Comparison of ENCODE assay signal across 15 cellular contexts in the genomic region with DNA sequence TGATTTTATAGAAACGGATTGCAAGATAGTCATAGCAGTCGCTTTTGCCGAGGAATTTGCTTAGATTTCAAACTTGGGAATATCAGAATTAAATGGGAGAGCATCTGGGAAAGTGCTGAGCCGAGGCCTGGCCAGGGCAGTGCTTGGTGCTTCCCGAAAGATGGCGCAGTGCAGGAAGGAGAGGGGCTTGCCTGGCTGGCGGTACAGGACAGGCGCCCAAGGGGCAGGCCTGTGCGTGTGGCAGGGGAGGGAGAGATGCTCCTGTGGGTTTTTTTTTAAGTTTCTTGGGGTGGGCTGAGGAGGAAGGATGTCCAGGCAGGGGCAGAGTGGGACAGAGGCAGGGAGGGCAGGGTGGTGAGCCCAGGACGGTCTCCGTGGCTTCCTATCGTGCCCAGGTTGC.
DNase-seq lines count a peak whose midpoint lies in the region; ATAC-seq and TF ChIP-seq lines count a peak whose summit lies in the region.
"Had no signal": no experiment of that assay in that cellular context is flagged by ENCODE, and none has a peak within 500 bp of the region (broad histone marks: within the 10 kb centered on the region; RNA-seq: fewer than 3 reads in every experiment).

No MANE protein-coding gene starts in this region.

- no peak overlapping the region for H3K27ac ChIP-seq in GM23338 (ENCODE audit: low read depth)
- H3K27ac ChIP-seq: SK-N-MC, VCaP had no signal

- no peak overlapping the region for H2AFZ ChIP-seq in GM23338

- H3K79me2 ChIP-seq in GM23338 (replicated peaks; ENCODE audit: insufficient read depth) = no peaks in the 10 kb centered on the region

- no peaks in the 10 kb centered on the region for H3K36me3 Mint-ChIP-seq in GM23338 (ENCODE audit: low read depth)
- H3K36me3 Mint-ChIP-seq: CD4-positive, CD25-positive, alpha-beta regulatory T cell had no signal

- no peaks in the 10 kb centered on the region for H3F3A ChIP-seq in GM23338 (replicated peaks; ENCODE audit: low read depth)

- ATAC-seq in GM23338 (peak; percentile 78), HG03378 (IDR thresholded peaks at IDR 0.05; ENCODE audit: unreplicated experiment) (no peak), GM21526 (IDR thresholded peaks at IDR 0.05; ENCODE audit: low FRiP score, unreplicated experiment) (no peak)

- no peaks in the 10 kb centered on the region for H3K9me2 ChIP-seq in GM23338 (ENCODE audit: insufficient read depth)

- H3K27ac Mint-ChIP-seq in GM23338 = no peak overlapping the region; the same call in 1 of the 2 replicates

- H3K27me3 Mint-ChIP-seq in GM23338 (ENCODE audit: insufficient read depth, low read depth, poor library complexity) = peaks cover 24% of the 10 kb centered on the region

- peak; percentile 24 to 36; a peak in 2 of 4 replicates for TF ChIP-seq CTCF in GM23338 (conservative IDR thresholded peaks at IDR 0.05; ENCODE audit: low read depth in 2 of 2)

- H3K9me3 Mint-ChIP-seq in GM23338 = peaks cover 5% of the 10 kb centered on the region; the same call in 2 of the 3 replicates

- peaks cover 2% of the 10 kb centered on the region; the same call in 1 of the 2 replicates for H3K4me1 ChIP-seq in GM23338 (ENCODE audit: insufficient read depth)

- H3K27me3 ChIP-seq in GM23338 (ENCODE audit: insufficient read depth) = no peaks in the 10 kb centered on the region

- no peaks in the 10 kb centered on the region for H3K36me3 ChIP-seq in GM23338 (ENCODE audit: insufficient read depth)

- DNase-seq in AG08395 (ENCODE audit: low spot score) (peak; percentile 52), GM23338 (ENCODE audit: low spot score) (peak; percentile 33), astrocyte of the hippocampus (ENCODE audit: low read depth, low spot score) (peak; percentile 31), iPS-NIHi7 (ENCODE audit: extremely low spot score) (peak; percentile 48), AML-193 (lab: John Stamatoyannopoulos, UW) (no peak)
- no peak for DNase-seq in stimulated activated CD4-positive, alpha-beta T cell treated with anti-CD3 and anti-CD28 coated beads, Interleukin-4, amount 100 ng/mL, for 1 hour
- DNase-seq: activated CD8-positive, alpha-beta memory T cell treated with anti-CD3 and anti-CD28 coated beads for 24 hours; activated effector memory CD4-positive, alpha-beta T cell treated with Interleukin-2 at 50 U/mL for 16 hours; CD4-positive, CD25-positive, alpha-beta regulatory T cell; NCI-H1105; stimulated activated CD4-positive, alpha-beta T cell treated with anti-CD3 and anti-CD28 coated beads, Interleukin-15, amount 100 ng/mL, for 24 hours had no signal

- H3K4me2 ChIP-seq in GM23338 = no peak overlapping the region

- no peak overlapping the region for H3K4me3 ChIP-seq in GM23338
- H3K4me3 ChIP-seq: SK-N-MC had no signal

- H4K20me1 ChIP-seq in GM23338 (replicated peaks; ENCODE audit: insufficient read depth) = no peaks in the 10 kb centered on the region

- peaks cover 20% of the 10 kb centered on the region for H3K4me1 Mint-ChIP-seq in GM23338
- H3K4me1 Mint-ChIP-seq: CD4-positive, CD25-positive, alpha-beta regulatory T cell had no signal

- H3K4me3 Mint-ChIP-seq in GM23338 = no peak overlapping the region; the same call in 2 of the 3 replicates
- H3K4me3 Mint-ChIP-seq: CD4-positive, CD25-positive, alpha-beta regulatory T cell had no signal

TF ChIP-seq in GM23338, 12 proteins besides CTCF, POLR2A, EP300 and RAD21:
- TF ChIP-seq EZH2 (IDR thresholded peaks at IDR 0.05; ENCODE audit: low read depth, unreplicated experiment) (no peak), STAT1 (IDR thresholded peaks at IDR 0.05; ENCODE audit: unreplicated experiment) (no peak), CREB1 (CRISPR knock-in tag; IDR thresholded peaks at IDR 0.05; ENCODE audit: low read depth) (no peak), NANOG (IDR thresholded peaks at IDR 0.05; ENCODE audit: borderline replicate concordance) (no peak)

Comparison
In these comparisons a context has a peak if more than half of its experiments do, and no peak if none do; other contexts are left out.
1. DNase-seq: peak in AG08395 (single experiment), GM23338 (single experiment), astrocyte of the hippocampus (single experiment) and iPS-NIHi7 (single experiment); none in stimulated activated CD4-positive, alpha-beta T cell treated with anti-CD3 and anti-CD28 coated beads, Interleukin-4, amount 100 ng/mL, for 1 hour (single experiment) and AML-193 (0 of 2).